2 cellular contexts compared by ENCODE assay signal in genomic region chr1:159012495-159012894, GRCh38.
TF ChIP-seq lines count a peak whose summit lies in the region.

No MANE protein-coding gene starts in this region.

TF ChIP-seq in liver, 16 proteins besides CTCF, POLR2A, EP300 and RAD21:
- TF ChIP-seq TAF1 (conservative IDR thresholded peaks at IDR 0.05) (no peak), YY1 (IDR thresholded peaks at IDR 0.05) (no peak), JUND (IDR thresholded peaks at IDR 0.05) (no peak), FOXA2 (IDR thresholded peaks at IDR 0.05) (no peak), NR2F2 (IDR thresholded peaks at IDR 0.05) (no peak), MAX (IDR thresholded peaks at IDR 0.05) (no peak), SP1 (IDR thresholded peaks at IDR 0.05) (no peak), ZBTB33 (IDR thresholded peaks at IDR 0.05) (no peak), EGR1 (IDR thresholded peaks at IDR 0.05; ENCODE audit: low read depth in 2 of 2) (no peak), GABPA (IDR thresholded peaks at IDR 0.05 in 1 of 2, conservative IDR thresholded peaks at IDR 0.05 in 1 of 2) (no peak)
TF ChIP-seq in liver: peak in this region for 0.

TF ChIP-seq in HepG2, 621 proteins besides CTCF, POLR2A, EP300 and RAD21:
- TF ChIP-seq CBX2 (IDR thresholded peaks at IDR 0.05; ENCODE audit: low read depth, low read length) (no peak), CBX2 (CRISPR knock-in tag; IDR thresholded peaks at IDR 0.05; ENCODE audit: low read depth) (no peak), MED1 (CRISPR knock-in tag; IDR thresholded peaks at IDR 0.05) (no peak), ZFAT (CRISPR knock-in tag; conservative IDR thresholded peaks at IDR 0.05) (no peak), ZBTB33 (CRISPR knock-in tag; IDR thresholded peaks at IDR 0.05) (no peak), FOXK1 (CRISPR knock-in tag; IDR thresholded peaks at IDR 0.05; ENCODE audit: borderline replicate concordance, low read depth) (no peak), CCDC6 (CRISPR knock-in tag; IDR thresholded peaks at IDR 0.05) (no peak), E2F5 (CRISPR knock-in tag; conservative IDR thresholded peaks at IDR 0.05) (no peak), ZNF207 (IDR thresholded peaks at IDR 0.05; ENCODE audit: borderline replicate concordance) (no peak), ARID4A (CRISPR knock-in tag; IDR thresholded peaks at IDR 0.05; ENCODE audit: borderline replicate concordance) (no peak), ATF3 (CRISPR knock-in tag; IDR thresholded peaks at IDR 0.05) (no peak)
